ENCODE assay signal across 20 cellular contexts in the genomic region with DNA sequence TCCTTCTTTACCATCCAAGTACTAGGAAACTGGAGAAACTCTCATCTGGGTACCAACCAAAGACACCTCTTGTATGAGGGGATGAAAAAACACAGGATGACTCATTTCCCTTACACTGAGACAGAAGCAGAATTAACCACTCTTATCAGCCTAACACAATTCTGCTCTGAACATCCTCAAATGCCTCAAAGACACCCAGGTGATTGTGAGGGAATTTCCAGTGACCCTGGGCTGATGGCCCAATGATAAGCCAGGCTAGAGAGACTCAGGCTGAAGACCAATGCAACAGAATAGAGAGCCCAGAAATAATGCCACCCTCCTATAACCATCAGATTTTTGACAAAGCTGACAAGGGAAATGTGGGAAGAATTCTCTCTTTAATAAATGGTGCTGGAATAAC. TPM values are rescaled to one million over a fixed set of nuclear protein-coding genes. Genes with fewer than 3 reads are reported as not detected.
A peak's percentile ranks its signal among the peaks of the same experiment; 100 is the strongest.
DNase-seq lines count a peak whose midpoint lies in the region; ATAC-seq, FAIRE-seq and TF ChIP-seq lines count a peak whose summit lies in the region.
"Had no signal": no experiment of that assay in that cellular context is flagged by ENCODE, and none has a peak within 500 bp of the region (broad histone marks: within the 10 kb centered on the region; RNA-seq: fewer than 3 reads in every experiment).

No MANE protein-coding gene starts in this region.

- H2AFZ ChIP-seq in HepG2 (ENCODE audit: low read length): no peak overlapping the region

- no peak for TF ChIP-seq RAD21 in HepG2 (CRISPR knock-in tag; IDR thresholded peaks at IDR 0.05)

- in situ Hi-C loops in HepG2 (cut with HindIII; ENCODE audit: extremely low pct_ligation_motif_present, low pct_unique_long_range_greater_than_20kb): loop anchor here (25.0 kb wide), 1 partner anchor 996 kb away; no protein-coding TSS in a partner anchor

- ATAC-seq in stimulated activated naive CD8-positive, alpha-beta T cell treated with anti-CD3 and anti-CD28 coated beads, Interleukin-15, amount 100 ng/mL, for 72 hours: peak; percentile 69
- no peak for ATAC-seq in stimulated activated naive CD8-positive, alpha-beta T cell treated with anti-CD3 and anti-CD28 coated beads, Interleukin-15, Interleukin-2, amounts not matched to agents 100 U/mL and 50 U/mL, for 24 hours
- ATAC-seq in HepG2: no peak
- ATAC-seq: Panc1, Right ventricle myocardium inferior had no signal

- H4K20me1 ChIP-seq in HepG2 (ENCODE audit: insufficient read depth, low read length): no peaks in the 10 kb centered on the region

- peaks cover 33 to 41% of the 10 kb centered on the region in 2 donors for H3K9me3 Mint-ChIP-seq in stimulated activated naive CD8-positive, alpha-beta T cell treated with anti-CD3 and anti-CD28 coated beads, Interleukin-15, amount 100 ng/mL, for 72 hours
- H3K9me3 Mint-ChIP-seq in immature natural killer cell (peaks cover 31 to 85% (median 78%) of the 10 kb centered on the region in 6 donors), progenitor cell of endocrine pancreas (ENCODE audit: low read depth) (peaks cover 45% of the 10 kb centered on the region)

- H3K4me1 Mint-ChIP-seq in stimulated activated naive CD8-positive, alpha-beta T cell treated with anti-CD3 and anti-CD28 coated beads, Interleukin-15, amount 100 ng/mL, for 72 hours: peaks cover 23% of the 10 kb centered on the region
- H3K4me1 Mint-ChIP-seq in immature natural killer cell: peaks cover 43 to 63% of the 10 kb centered on the region in 2 donors
- no peaks in the 10 kb centered on the region for H3K4me1 Mint-ChIP-seq in progenitor cell of endocrine pancreas (ENCODE audit: low read depth)
- H3K4me1 Mint-ChIP-seq: CD14-positive monocyte had no signal

- no peak overlapping the region for H3K4me3 ChIP-seq in HepG2 (replicated peaks in 1 of 3; ENCODE audit: insufficient read depth in 1 of 3, low read depth in 2 of 3, low read length in 3 of 3)

- H3K27me3 ChIP-seq in HepG2 (ENCODE audit: control insufficient read depth in 1 of 2, insufficient read depth in 2 of 2, low read length in 2 of 2): no peaks in the 10 kb centered on the region

- no peak overlapping the region for H3K27ac ChIP-seq in HepG2 (ENCODE audit: extremely low read length, insufficient read depth, low read length)
- H3K27ac ChIP-seq: HL-60 had no signal

- H3K36me3 Mint-ChIP-seq in immature natural killer cell (peaks cover 58 to 73% (median 73%) of the 10 kb centered on the region in 3 donors), progenitor cell of endocrine pancreas (ENCODE audit: insufficient read depth) (peaks cover 86% of the 10 kb centered on the region)

- TF ChIP-seq POLR2A in HepG2 (IDR thresholded peaks at IDR 0.05; ENCODE audit: insufficient read depth in 1 of 2, low read depth in 2 of 2, low read length in 2 of 2): no peak

- peaks cover 72% of the 10 kb centered on the region for H3K9me3 ChIP-seq in HepG2 (ENCODE audit: low read length)

- CTCF ChIA-PET in HepG2 (lab: Yijun Ruan, JAX; ENCODE audit: low intra/inter-chr PET ratio, low total read pairs): no interaction called here

- TF ChIP-seq EP300 in HepG2 (IDR thresholded peaks at IDR 0.05; ENCODE audit: low read depth in 2 of 2, low read length in 2 of 2) (no peak), HepG2 (CRISPR knock-in tag; IDR thresholded peaks at IDR 0.05; ENCODE audit: borderline replicate concordance) (no peak)

- no peaks in the 10 kb centered on the region for H3K4me1 ChIP-seq in HepG2 (ENCODE audit: insufficient read depth, low read length)

- no peaks in the 10 kb centered on the region for H3K36me3 ChIP-seq in HepG2 (replicated peaks in 1 of 2; ENCODE audit: control insufficient read depth in 1 of 2, insufficient read depth in 2 of 2, low read length in 2 of 2)

- no peak overlapping the region for H3K9ac ChIP-seq in HepG2 (ENCODE audit: insufficient read depth, low read depth, low read length)

- FAIRE-seq in HepG2 (lab: Jason Lieb, UNC): no peak

- POLR2A ChIA-PET in HepG2 (lab: Yijun Ruan, JAX): no interaction called here

- peak in 1 of 2 donors; percentile 32 for DNase-seq in stimulated activated naive CD8-positive, alpha-beta T cell treated with anti-CD3 and anti-CD28 coated beads, Interleukin-15, amount 100 ng/mL, for 72 hours
- no peak for DNase-seq in stimulated activated naive CD8-positive, alpha-beta T cell treated with anti-CD3 and anti-CD28 coated beads, Interleukin-15, Interleukin-2, amounts not matched to agents 100 U/mL and 50 U/mL, for 24 hours
- DNase-seq in RKO (ENCODE audit: low spot score): peak; percentile 36
- DNase-seq in immature natural killer cell: no peak
- no peak for DNase-seq in progenitor cell of endocrine pancreas (ENCODE audit: low spot score, unreplicated experiment)
- no peak for DNase-seq in GF-D8 (lab: John Stamatoyannopoulos, UW)
- no peak for DNase-seq in HepG2 (ENCODE audit: low spot score)
- DNase-seq: ACHN, DMS 273 treated with DMSO at 0.1 percent for 48 hours, GDM1, IMR-90, NCI-H1048, NCI-H1436, NCI-H1930, NCI-H526 had no signal

- intact Hi-C loops in HepG2 (cut with micrococcal nuclease; ENCODE audit: unreplicated experiment): no loop called here

- H3K27ac Mint-ChIP-seq in stimulated activated naive CD8-positive, alpha-beta T cell treated with anti-CD3 and anti-CD28 coated beads, Interleukin-15, amount 100 ng/mL, for 72 hours: no peak overlapping the region
- H3K27ac Mint-ChIP-seq in immature natural killer cell (peak overlapping the region in 4 of 6 donors; percentile 19 to 62 (median 44)), progenitor cell of endocrine pancreas (no peak overlapping the region)
- H3K27ac Mint-ChIP-seq: CD14-positive monocyte, H9 had no signal

- no TSS peak for BruUV-seq in HepG2 (replicated peaks; lab: Mats Ljungman, UMichigan)

- no peak overlapping the region for H3K4me3 Mint-ChIP-seq in stimulated activated naive CD8-positive, alpha-beta T cell treated with anti-CD3 and anti-CD28 coated beads, Interleukin-15, amount 100 ng/mL, for 72 hours
- H3K4me3 Mint-ChIP-seq in immature natural killer cell (peak overlapping the region in 1 of 5 donors; percentile 10), progenitor cell of endocrine pancreas (ENCODE audit: low read depth) (no peak overlapping the region)
- H3K4me3 Mint-ChIP-seq: CD14-positive monocyte, H9 had no signal

- TF ChIP-seq CTCF in progenitor cell of endocrine pancreas (IDR thresholded peaks at IDR 0.05; ENCODE audit: unreplicated experiment) (no peak), HepG2 (CRISPR knock-in tag; IDR thresholded peaks at IDR 0.05) (no peak)

- no peaks in the 10 kb centered on the region for H3K79me2 ChIP-seq in HepG2 (ENCODE audit: insufficient read depth, low read length)

- no peaks in the 10 kb centered on the region for H3K27me3 Mint-ChIP-seq in stimulated activated naive CD8-positive, alpha-beta T cell treated with anti-CD3 and anti-CD28 coated beads, Interleukin-15, amount 100 ng/mL, for 72 hours
- H3K27me3 Mint-ChIP-seq in immature natural killer cell (ENCODE audit: low read depth in 3 of 3): peaks cover 0 to 4% (median 2%) of the 10 kb centered on the region in 3 donors
- H3K27me3 Mint-ChIP-seq in progenitor cell of endocrine pancreas: no peaks in the 10 kb centered on the region

- no peak overlapping the region for H3K4me2 ChIP-seq in HepG2 (ENCODE audit: low read depth, low read length)

TF ChIP-seq in HepG2, 621 proteins besides CTCF, POLR2A, EP300 and RAD21 (continues in another document):
- no peak for TF ChIP-seq MEIS2 (CRISPR knock-in tag; IDR thresholded peaks at IDR 0.05)
- TF ChIP-seq, protein P1, sequence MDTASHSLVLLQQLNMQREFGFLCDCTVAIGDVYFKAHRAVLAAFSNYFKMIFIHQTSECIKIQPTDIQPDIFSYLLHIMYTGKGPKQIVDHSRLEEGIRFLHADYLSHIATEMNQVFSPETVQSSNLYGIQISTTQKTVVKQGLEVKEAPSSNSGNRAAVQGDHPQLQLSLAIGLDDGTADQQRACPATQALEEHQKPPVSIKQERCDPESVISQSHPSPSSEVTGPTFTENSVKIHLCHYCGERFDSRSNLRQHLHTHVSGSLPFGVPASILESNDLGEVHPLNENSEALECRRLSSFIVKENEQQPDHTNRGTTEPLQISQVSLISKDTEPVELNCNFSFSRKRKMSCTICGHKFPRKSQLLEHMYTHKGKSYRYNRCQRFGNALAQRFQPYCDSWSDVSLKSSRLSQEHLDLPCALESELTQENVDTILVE (CRISPR knock-in tag; IDR thresholded peaks at IDR 0.05): no peak
- TF ChIP-seq GATA4 (IDR thresholded peaks at IDR 0.05; ENCODE audit: borderline replicate concordance, low read depth): no peak
- no peak for TF ChIP-seq SNAI1 (CRISPR knock-in tag; IDR thresholded peaks at IDR 0.05; ENCODE audit: borderline replicate concordance)
- TF ChIP-seq ZNF382 (CRISPR knock-in tag; IDR thresholded peaks at IDR 0.05; ENCODE audit: borderline replicate concordance): no peak

RNA-seq across cellular contexts. Expression of gene ZNF737, which starts 7.0 kb away (rescaled TPM):
- polyA plus RNA-seq in immature natural killer cell (1 to 10 TPM; 2.4 to 9.1 (median 4.3) TPM), HepG2 (2011; rRNA removed) (2.0 and 2.3 TPM in 2 replicates)
- total RNA-seq in progenitor cell of endocrine pancreas (46.8 and 56.6 TPM in 2 replicates), HepG2 (2016; rRNA removed; fragmentation: Illumina TruSeq; extraction: Trizol) (5.0 and 6.2 TPM in 2 replicates)
- 0.79 and 1.0 TPM in 2 replicates for total RNA-seq in HepG2 (2016; cell fraction: cytosol; rRNA removed; fragmentation: Illumina TruSeq; extraction: Trizol; ENCODE audit: low read depth)
- total RNA-seq in HepG2 (2016; cell fraction: insoluble cytoplasmic fraction; rRNA removed; fragmentation: Illumina TruSeq; extraction: Trizol): 4.8 and 7.1 TPM in 2 replicates
- 1.9 and 2.2 TPM in 2 replicates for total RNA-seq in HepG2 (2016; cell fraction: membrane; rRNA removed; fragmentation: Illumina TruSeq; extraction: Trizol)
- 6.7 and 7.2 TPM in 2 replicates for total RNA-seq in HepG2 (2016; cell fraction: nucleus; rRNA removed; fragmentation: Illumina TruSeq; extraction: Trizol)
- 1.5 and 1.8 TPM in 2 replicates for polyA plus RNA-seq in HepG2 (2011; cell fraction: cytosol; rRNA removed)
- 2.5 and 4.7 TPM in 2 replicates for polyA plus RNA-seq in HepG2 (2011; cell fraction: nucleus; rRNA removed)
- 2.9 and 3.0 TPM in 2 replicates for polyA plus RNA-seq in HepG2 (2012)
- polyA plus RNA-seq in HepG2 (2016; cell fraction: cytosol; fragmentation: Illumina TruSeq; extraction: Trizol; ENCODE audit: low read depth): 0.18 TPM in 1 of 2 replicates, not detected in the other
- polyA plus RNA-seq in HepG2 (2016; cell fraction: insoluble cytoplasmic fraction; fragmentation: Illumina TruSeq; extraction: Trizol; ENCODE audit: low read depth): 3.0 and 4.0 TPM in 2 replicates
- polyA plus RNA-seq in HepG2 (2016; cell fraction: membrane; fragmentation: Illumina TruSeq; extraction: Trizol; ENCODE audit: low read depth): 0.57 and 0.83 TPM in 2 replicates
- 2.5 and 6.7 TPM in 2 replicates for polyA plus RNA-seq in HepG2 (2016; cell fraction: nucleus; fragmentation: Illumina TruSeq; extraction: Trizol; ENCODE audit: insufficient read depth, low read depth)
- 9.7 TPM in 1 of 2 replicates, not detected in the other for polyA minus RNA-seq in HepG2 (2011; rRNA and poly(A)+ RNA removed; ENCODE audit: low replicate concordance)
- 1.9 and 2.2 TPM in 2 replicates for polyA minus RNA-seq in HepG2 (2011; cell fraction: cytosol; rRNA and poly(A)+ RNA removed)
- 21.0 and 24.2 TPM in 2 replicates for polyA minus RNA-seq in HepG2 (2011; cell fraction: nucleus; rRNA and poly(A)+ RNA removed)

Comparison
In these comparisons a context has a peak if more than half of its experiments do, and no peak if none do; other contexts are left out.
1. H3K27ac Mint-ChIP-seq: peak in immature natural killer cell (4 of 6); none in stimulated activated naive CD8-positive, alpha-beta T cell treated with anti-CD3 and anti-CD28 coated beads, Interleukin-15, amount 100 ng/mL, for 72 hours (0 of 2) and progenitor cell of endocrine pancreas (single experiment).